In genomic region chr15:52295421-52295991, GRCh38 we compare ENCODE assay signal across 8 cellular contexts. TPM values are rescaled to one million over a fixed set of nuclear protein-coding genes. Genes with fewer than 3 reads are reported as not detected.
DNase-seq lines count a peak whose midpoint lies in the region; ATAC-seq and TF ChIP-seq lines count a peak whose summit lies in the region.

A gene with protein sequence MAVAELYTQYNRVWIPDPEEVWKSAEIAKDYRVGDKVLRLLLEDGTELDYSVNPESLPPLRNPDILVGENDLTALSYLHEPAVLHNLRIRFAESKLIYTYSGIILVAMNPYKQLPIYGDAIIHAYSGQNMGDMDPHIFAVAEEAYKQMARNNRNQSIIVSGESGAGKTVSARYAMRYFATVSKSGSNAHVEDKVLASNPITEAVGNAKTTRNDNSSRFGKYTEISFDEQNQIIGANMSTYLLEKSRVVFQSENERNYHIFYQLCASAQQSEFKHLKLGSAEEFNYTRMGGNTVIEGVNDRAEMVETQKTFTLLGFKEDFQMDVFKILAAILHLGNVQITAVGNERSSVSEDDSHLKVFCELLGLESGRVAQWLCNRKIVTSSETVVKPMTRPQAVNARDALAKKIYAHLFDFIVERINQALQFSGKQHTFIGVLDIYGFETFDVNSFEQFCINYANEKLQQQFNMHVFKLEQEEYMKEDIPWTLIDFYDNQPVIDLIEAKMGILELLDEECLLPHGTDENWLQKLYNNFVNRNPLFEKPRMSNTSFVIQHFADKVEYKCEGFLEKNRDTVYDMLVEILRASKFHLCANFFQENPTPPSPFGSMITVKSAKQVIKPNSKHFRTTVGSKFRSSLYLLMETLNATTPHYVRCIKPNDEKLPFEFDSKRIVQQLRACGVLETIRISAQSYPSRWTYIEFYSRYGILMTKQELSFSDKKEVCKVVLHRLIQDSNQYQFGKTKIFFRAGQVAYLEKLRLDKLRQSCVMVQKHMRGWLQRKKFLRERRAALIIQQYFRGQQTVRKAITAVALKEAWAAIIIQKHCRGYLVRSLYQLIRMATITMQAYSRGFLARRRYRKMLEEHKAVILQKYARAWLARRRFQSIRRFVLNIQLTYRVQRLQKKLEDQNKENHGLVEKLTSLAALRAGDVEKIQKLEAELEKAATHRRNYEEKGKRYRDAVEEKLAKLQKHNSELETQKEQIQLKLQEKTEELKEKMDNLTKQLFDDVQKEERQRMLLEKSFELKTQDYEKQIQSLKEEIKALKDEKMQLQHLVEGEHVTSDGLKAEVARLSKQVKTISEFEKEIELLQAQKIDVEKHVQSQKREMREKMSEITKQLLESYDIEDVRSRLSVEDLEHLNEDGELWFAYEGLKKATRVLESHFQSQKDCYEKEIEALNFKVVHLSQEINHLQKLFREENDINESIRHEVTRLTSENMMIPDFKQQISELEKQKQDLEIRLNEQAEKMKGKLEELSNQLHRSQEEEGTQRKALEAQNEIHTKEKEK (N-terminal part only) (minus strand): TSS chr15:52295804. CDS start chr15:52295636, 168 bp downstream.

- no peaks in the 10 kb centered on the region for H3K9me3 ChIP-seq in mucosa of stomach (ENCODE audit: control insufficient read depth, low read length)

- H3K27me3 ChIP-seq in mucosa of stomach (ENCODE audit: control insufficient read depth, insufficient read depth, low read length), result peaks cover 10% of the 10 kb centered on the region

- peak within 1 kb of the TSS; percentile 45 for H3K4me3 ChIP-seq in mucosa of stomach (ENCODE audit: low read length)

- ATAC-seq in esophagus mucosa, result peak; percentile 85
- no peak for ATAC-seq in GM19395 (IDR thresholded peaks at IDR 0.05; ENCODE audit: unreplicated experiment)
- no peak for ATAC-seq in HG03432 (IDR thresholded peaks at IDR 0.05; ENCODE audit: unreplicated experiment)

- peaks cover 33% of the 10 kb centered on the region for H3K4me1 ChIP-seq in mucosa of stomach (ENCODE audit: control insufficient read depth, insufficient read depth, low read length)

- peak; percentile 94 for DNase-seq in DMS 273 (lab: John Stamatoyannopoulos, UW; ENCODE audit: unreplicated experiment)
- DNase-seq in SK-N-DZ (ENCODE audit: low spot score), result peak; percentile 50
- DNase-seq in HCEC 1CT, result no peak

- TF ChIP-seq EP300 in Ishikawa (IDR thresholded peaks at IDR 0.05; ENCODE audit: borderline replicate concordance), result no peak; the same call in 1 of the 2 replicates

- H3K9ac ChIP-seq in mucosa of stomach (ENCODE audit: low read length), result peak within 1 kb of the TSS; percentile 94

- H3K36me3 ChIP-seq in mucosa of stomach (ENCODE audit: control insufficient read depth, insufficient read depth, low read length), result no peaks in the 10 kb centered on the region

- TF ChIP-seq RAD21 in Ishikawa (IDR thresholded peaks at IDR 0.05; ENCODE audit: low read depth), result no peak

TF ChIP-seq in Ishikawa, 13 proteins besides CTCF, POLR2A, EP300 and RAD21:
- peak; percentile 86 for TF ChIP-seq TAF1 (IDR thresholded peaks at IDR 0.05; ENCODE audit: low read depth)
- TF ChIP-seq ZBTB7A (IDR thresholded peaks at IDR 0.05; ENCODE audit: low read depth), result no peak
- TF ChIP-seq TCF12 (IDR thresholded peaks at IDR 0.05; ENCODE audit: low read depth), result peak; percentile 44; the same call in 1 of the 2 replicates
- TF ChIP-seq NFIC (IDR thresholded peaks at IDR 0.05), result peak; percentile 51
- TF ChIP-seq FOXM1 (IDR thresholded peaks at IDR 0.05; ENCODE audit: borderline replicate concordance, low read depth), result no peak
- peak; percentile 86 for TF ChIP-seq YY1 (IDR thresholded peaks at IDR 0.05; ENCODE audit: low read depth)
- TF ChIP-seq, protein P1, sequence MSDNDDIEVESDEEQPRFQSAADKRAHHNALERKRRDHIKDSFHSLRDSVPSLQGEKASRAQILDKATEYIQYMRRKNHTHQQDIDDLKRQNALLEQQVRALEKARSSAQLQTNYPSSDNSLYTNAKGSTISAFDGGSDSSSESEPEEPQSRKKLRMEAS (IDR thresholded peaks at IDR 0.05), result no peak

RNA-seq across cellular contexts. Expression of the gene that starts here (rescaled TPM):
- 1.6 and 2.2 TPM in 2 replicates for polyA plus RNA-seq in SK-N-DZ (2014; cell fraction: cytosol; rRNA removed)
- polyA plus RNA-seq in SK-N-DZ (2014; cell fraction: nucleus; rRNA removed), result 2.0 and 3.5 TPM in 2 replicates
- total RNA-seq in esophagus mucosa, result 19.7 TPM
